ENCODE assay signal across 14 cellular contexts in genomic region chr10:4812952-4813351, GRCh38. TPM values are rescaled to one million over a fixed set of nuclear protein-coding genes. Genes with fewer than 3 reads are reported as not detected.
A peak's percentile ranks its signal among the peaks of the same experiment; 100 is the strongest.
DNase-seq lines count a peak whose midpoint lies in the region; FAIRE-seq and TF ChIP-seq lines count a peak whose summit lies in the region.
"Had no signal": no experiment of that assay in that cellular context is flagged by ENCODE, and none has a peak within 500 bp of the region (broad histone marks: within the 10 kb centered on the region; RNA-seq: fewer than 3 reads in every experiment).

No MANE protein-coding gene starts in this region.

- H3K56ac ChIP-seq in mesendoderm (ENCODE audit: low read length), result no peak overlapping the region

- no peaks in the 10 kb centered on the region for H3K27me3 ChIP-seq in mesendoderm (ENCODE audit: insufficient read depth, low read length, poor library complexity)
- H3K27me3 ChIP-seq: esophagus squamous epithelium had no signal

- no peak overlapping the region for H3K27ac Mint-ChIP-seq in Calu3 (ENCODE audit: unreplicated experiment)
- no peak overlapping the region for H3K27ac Mint-ChIP-seq in progenitor cell of endocrine pancreas

- H3K23ac ChIP-seq in mesendoderm (ENCODE audit: low read length), result no peak overlapping the region

- H3K36me3 ChIP-seq in mesendoderm (ENCODE audit: control insufficient read depth, insufficient read depth, low read length), result no peaks in the 10 kb centered on the region
- H3K36me3 ChIP-seq: esophagus squamous epithelium had no signal

- no peak overlapping the region for H3K4me2 ChIP-seq in mesendoderm (ENCODE audit: low read length)

- H3K4me3 Mint-ChIP-seq in Calu3 (ENCODE audit: low read depth, unreplicated experiment), result no peak overlapping the region
- H3K4me3 Mint-ChIP-seq in progenitor cell of endocrine pancreas (ENCODE audit: low read depth), result no peak overlapping the region

- H2BK15ac ChIP-seq in mesendoderm (replicated peaks; ENCODE audit: low read depth), result no peak overlapping the region

- H3K18ac ChIP-seq in mesendoderm (ENCODE audit: low read length), result no peak overlapping the region

- no peak overlapping the region for H3K9ac ChIP-seq in mesendoderm (ENCODE audit: low read length)

- H3K4me1 Mint-ChIP-seq in Calu3 (ENCODE audit: low read depth, unreplicated experiment), result peaks cover 35% of the 10 kb centered on the region
- H3K4me1 Mint-ChIP-seq in progenitor cell of endocrine pancreas (ENCODE audit: low read depth), result no peaks in the 10 kb centered on the region

- BruUV-seq in Calu3 (replicated peaks; lab: Mats Ljungman, UMichigan), result no TSS peak

- DNase-seq in Calu3 (peak; percentile 21), MV-4-11 (lab: John Stamatoyannopoulos, UW) (peak; percentile 19), cardiac fibroblast (ENCODE audit: low read depth in 2 of 2) (peak; percentile 46 to 94), mesendoderm (peak; percentile 72), progenitor cell of endocrine pancreas (ENCODE audit: low spot score, unreplicated experiment) (no peak), NCI-H2196 (lab: John Stamatoyannopoulos, UW; ENCODE audit: unreplicated experiment) (no peak), NCI-H748 (lab: John Stamatoyannopoulos, UW; ENCODE audit: unreplicated experiment) (no peak), D721Med (ENCODE audit: insufficient read length, low spot score) (no peak)
- DNase-seq: activated CD4-positive, alpha-beta T cell treated with anti-CD3 and anti-CD28 coated beads for 48 hours; esophagus squamous epithelium; GDM1; stimulated activated naive CD4-positive, alpha-beta T cell treated with Interleukin-2 at 50 U/mL for 16 hours had no signal

- no peaks in the 10 kb centered on the region for H3K79me2 ChIP-seq in mesendoderm (ENCODE audit: control insufficient read depth, insufficient read depth, low read length)

- intact Hi-C loops in Calu3 (cut with micrococcal nuclease; ENCODE audit: unreplicated experiment), result loop anchor here (10.0 kb wide), 3 partner anchors 282 to 732 kb away; partner anchors contain the start of gene AKR1C3

- no peaks in the 10 kb centered on the region for H3K79me1 ChIP-seq in mesendoderm (ENCODE audit: low read length)

- H3K36me3 Mint-ChIP-seq in Calu3 (ENCODE audit: insufficient read depth, unreplicated experiment), result no peaks in the 10 kb centered on the region
- H3K36me3 Mint-ChIP-seq in progenitor cell of endocrine pancreas (ENCODE audit: insufficient read depth), result no peaks in the 10 kb centered on the region

- H3K4me1 ChIP-seq in mesendoderm (ENCODE audit: control insufficient read depth, low read depth, low read length), result no peaks in the 10 kb centered on the region

- H2AK5ac ChIP-seq in mesendoderm (ENCODE audit: low read length), result no peak overlapping the region

- H3K27me3 Mint-ChIP-seq in Calu3 (ENCODE audit: unreplicated experiment) (no peaks in the 10 kb centered on the region), progenitor cell of endocrine pancreas (peaks cover 4% of the 10 kb centered on the region)

- H4K5ac ChIP-seq in mesendoderm (ENCODE audit: low read length), result no peak overlapping the region

- H3K9me3 Mint-ChIP-seq in Calu3 (ENCODE audit: low read depth, unreplicated experiment) (no peaks in the 10 kb centered on the region), progenitor cell of endocrine pancreas (ENCODE audit: low read depth) (peaks cover 4% of the 10 kb centered on the region)

- no peak overlapping the region for H2BK5ac ChIP-seq in mesendoderm (ENCODE audit: low read length)

- no peak for FAIRE-seq in D721Med (lab: Jason Lieb, UNC)
- FAIRE-seq: GM19239 had no signal

- CTCF ChIA-PET in Calu3 (lab: Charles Lee), result no interaction called here

- H4K8ac ChIP-seq in mesendoderm (ENCODE audit: low read depth, low read length), result no peak overlapping the region

- WGBS in mesendoderm (ENCODE audit: extremely low coverage, insufficient coverage, low lambda C conversion rate), result no CpG with 5 or more reads among the region's 5 CpGs

- H3K27ac ChIP-seq in mesendoderm (ENCODE audit: low read depth, low read length), result no peak overlapping the region
- H3K27ac ChIP-seq: esophagus squamous epithelium had no signal

- H3K4ac ChIP-seq in mesendoderm (ENCODE audit: low read depth, low read length), result no peak overlapping the region

- TF ChIP-seq CTCF in Calu3 (IDR thresholded peaks at IDR 0.05; ENCODE audit: unreplicated experiment), result no peak
- no peak for TF ChIP-seq CTCF in cardiac fibroblast (IDR thresholded peaks at IDR 0.05; ENCODE audit: low read depth, low read length)
- TF ChIP-seq CTCF in progenitor cell of endocrine pancreas (IDR thresholded peaks at IDR 0.05; ENCODE audit: unreplicated experiment), result no peak
- TF ChIP-seq CTCF in D721Med (IDR thresholded peaks at IDR 0.05; ENCODE audit: insufficient read depth, missing control alignments), result no peak

- no peak overlapping the region for H2BK120ac ChIP-seq in mesendoderm (ENCODE audit: low read depth, low read length)

- H3K4me3 ChIP-seq in cardiac fibroblast (replicated peaks in 1 of 2; ENCODE audit: low read depth in 2 of 2, low read length in 2 of 2) (no peak overlapping the region), mesendoderm (ENCODE audit: low read length) (no peak overlapping the region)
- H3K4me3 ChIP-seq: esophagus squamous epithelium had no signal

RNA-seq across cellular contexts. Expression of gene AKR1E2, which starts 13.1 kb away (rescaled TPM):
- 1.1 and 2.8 TPM in 2 replicates for total RNA-seq in Calu3 (2022)
- polyA plus RNA-seq in mesendoderm (2013, experiment 1 of 2), result 0.62 TPM
- 0.73 TPM for polyA plus RNA-seq in mesendoderm (2013, experiment 2 of 2)
- total RNA-seq in progenitor cell of endocrine pancreas, result 7.4 and 10.0 TPM in 2 replicates
- total RNA-seq: OCI-LY7 had no signal

Comparison
In these comparisons a context has a peak if more than half of its experiments do, and no peak if none do; other contexts are left out.
1. DNase-seq: peak in Calu3 (single experiment), MV-4-11 (single experiment), cardiac fibroblast (2 of 2) and mesendoderm (single experiment); none in progenitor cell of endocrine pancreas (single experiment), NCI-H2196 (single experiment), NCI-H748 (single experiment) and D721Med (single experiment).